In genomic region chr19:6767357-6768235, GRCh38 we compare ENCODE assay signal across 8 cellular contexts. TPM values are rescaled to one million over a fixed set of nuclear protein-coding genes. Genes with fewer than 3 reads are reported as not detected.
A peak's percentile ranks its signal among the peaks of the same experiment; 100 is the strongest.
DNase-seq lines count a peak whose midpoint lies in the region; ATAC-seq, FAIRE-seq and TF ChIP-seq lines count a peak whose summit lies in the region.

SH2D3A (minus strand) TSS chr19:6767435; CDS start chr19:6763748, 3,687 bp downstream.

- H3K4me1 ChIP-seq in OCI-LY3 (ENCODE audit: low read length): peaks cover 32% of the 10 kb centered on the region
- H3K4me1 ChIP-seq in pancreas: peaks cover 0 to 9% (median 8%) of the 10 kb centered on the region in 3 donors

- H4K20me1 ChIP-seq in OCI-LY3 (ENCODE audit: insufficient read depth, low read length): no peaks in the 10 kb centered on the region

- H3K79me2 ChIP-seq in OCI-LY3 (ENCODE audit: low read length): peaks cover under 1% of the 10 kb centered on the region; the same call in 1 of the 2 replicates

- no peaks in the 10 kb centered on the region for H3K9me3 ChIP-seq in OCI-LY3 (ENCODE audit: insufficient read depth, low read length)
- no peaks in the 10 kb centered on the region for H3K9me3 ChIP-seq in pancreas

- no peaks in the 10 kb centered on the region for H3K36me3 ChIP-seq in OCI-LY3 (replicated peaks; ENCODE audit: low read depth, low read length)
- H3K36me3 ChIP-seq in pancreas: no peaks in the 10 kb centered on the region

- no peak for FAIRE-seq in pancreas (lab: Jason Lieb, UNC)

- peak within 1 kb of the TSS; percentile 88 for H3K4me2 ChIP-seq in OCI-LY3 (ENCODE audit: low read length)

- H3K9ac ChIP-seq in OCI-LY3 (ENCODE audit: low read length): peak within 1 kb of the TSS; percentile 69

- intact Hi-C loops in CD14-positive monocyte (cut with micrococcal nuclease) (loop anchor here (5.0 to 10.0 kb wide), 2 partner anchors 40 to 253 kb away; no protein-coding TSS in a partner anchor), pancreas (cut with DNase I) (no loop called here)

- H3K4me3 Mint-ChIP-seq in CD14-positive monocyte: peak within 1 kb of the TSS; percentile 82 to 90

- 5% methylated on average over 45 to 47 of the region's 47 CpGs for WGBS in pancreas, 2 donors

- TF ChIP-seq CTCF in CD14-positive monocyte (IDR thresholded peaks at IDR 0.05) (no peak), OCI-LY3 (IDR thresholded peaks at IDR 0.05; ENCODE audit: low read depth, low read length) (no peak), foreskin fibroblast (IDR thresholded peaks at IDR 0.05; ENCODE audit: low read depth, low read length) (no peak), pancreas (IDR thresholded peaks at IDR 0.05) (no peak)

- no peaks in the 10 kb centered on the region; the same call in 1 of the 2 replicates for H3K27me3 ChIP-seq in OCI-LY3 (ENCODE audit: low read depth, low read length)
- no peaks in the 10 kb centered on the region for H3K27me3 ChIP-seq in pancreas

- H3K27ac ChIP-seq in OCI-LY3 (ENCODE audit: low read length) (peak within 1 kb of the TSS; percentile 43), pancreas (peak within 1 kb of the TSS; percentile 31 to 85 (median 83))

- no peaks in the 10 kb centered on the region for H3K36me3 Mint-ChIP-seq in CD14-positive monocyte

- H2AFZ ChIP-seq in OCI-LY3 (ENCODE audit: low read depth, low read length): peak within 1 kb of the TSS; percentile 81; the same call in 1 of the 2 replicates

- H3K27ac Mint-ChIP-seq in CD14-positive monocyte: peak within 1 kb of the TSS; percentile 86 to 94 (median 91)

- H3K9me3 Mint-ChIP-seq in CD14-positive monocyte: peaks cover 0 to 6% (median 2%) of the 10 kb centered on the region in 7 donors

- peak; percentile 84 for DNase-seq in CD14-positive monocyte (ENCODE audit: low spot score)
- peak; percentile 97 for DNase-seq in activated T-cell treated with anti-CD3 and anti-CD28 coated beads, Interleukin-2, amount 50 U/mL, for 1 hour
- peak; percentile 5 to 39 for DNase-seq in foreskin fibroblast
- peak; percentile 93 to 98 (median 95) for DNase-seq in pancreas
- DNase-seq in ureter (ENCODE audit: low spot score): peak; percentile 95

- H3K4me3 ChIP-seq in OCI-LY3 (ENCODE audit: low read length) (peak within 1 kb of the TSS; percentile 86), foreskin fibroblast (ENCODE audit: low read depth in 1 of 2, low read length in 2 of 2) (no peak within 1 kb of the TSS), pancreas (peak within 1 kb of the TSS; percentile 44 to 69 (median 46))

- peaks cover 44% of the 10 kb centered on the region for H3K4me1 Mint-ChIP-seq in CD14-positive monocyte

- peak; percentile 58 for ATAC-seq in GM19438 (IDR thresholded peaks at IDR 0.05; ENCODE audit: low read depth, unreplicated experiment)
- ATAC-seq in HG03520 (IDR thresholded peaks at IDR 0.05; ENCODE audit: unreplicated experiment): peak; percentile 70
- peak; percentile 87 to 93 (median 92) for ATAC-seq in pancreas

- H3K27me3 Mint-ChIP-seq in CD14-positive monocyte (ENCODE audit: low read depth in 3 of 3): peaks cover 12 to 17% (median 15%) of the 10 kb centered on the region in 3 donors

RNA-seq across cellular contexts. Expression of gene SH2D3A, which starts in this region (rescaled TPM):
- polyA plus RNA-seq in CD14-positive monocyte (not detected), pancreas (10 to 100 TPM; 31.9 to 33.0 TPM)
- total RNA-seq in pancreas (10 to 100 TPM; 10.1 to 19.6 (median 13.5) TPM), ureter (68.7 TPM)

Comparison
In these comparisons a context has a peak if more than half of its experiments do, and no peak if none do; other contexts are left out.
1. RNA of gene SH2D3A (polyA plus RNA-seq): 31.9 to 33.0 TPM in pancreas; not detected in CD14-positive monocyte; every median in the first group is over 10 times any median in the second.
2. Peak in DNase-seq in CD14-positive monocyte; RNA of the gene not detected or under 1 TPM.
3. DNase-seq: peak in every context shown above with its lines; median percentile 97 in activated T-cell treated with anti-CD3 and anti-CD28 coated beads, Interleukin-2, amount 50 U/mL, for 1 hour; 95 in pancreas; 95 in ureter; 84 in CD14-positive monocyte; 22 in foreskin fibroblast.
4. H3K4me3 ChIP-seq: peak in OCI-LY3 (single experiment) and pancreas (4 of 4); none in foreskin fibroblast (0 of 2).
5. intact Hi-C loops: an anchor here in CD14-positive monocyte (5.0 to 10.0 kb wide); none called in pancreas.
6. Peak in every context shown above with its lines, with median percentiles within 50 percentile points of each other: ATAC-seq.